23 cellular contexts compared by ENCODE assay signal in genomic region chr10:99341248-99341647, GRCh38. TPM values are rescaled to one million over a fixed set of nuclear protein-coding genes. Genes with fewer than 3 reads are reported as not detected.
DNase-seq lines count a peak whose midpoint lies in the region; ATAC-seq and TF ChIP-seq lines count a peak whose summit lies in the region.
"Had no signal": no experiment of that assay in that cellular context is flagged by ENCODE, and none has a peak within 500 bp of the region (broad histone marks: within the 10 kb centered on the region; RNA-seq: fewer than 3 reads in every experiment).

No MANE protein-coding gene starts in this region.

- H3K36me3 Mint-ChIP-seq in HFFc6 (ENCODE audit: low read depth) (no peaks in the 10 kb centered on the region), Calu3 (ENCODE audit: insufficient read depth, unreplicated experiment) (no peaks in the 10 kb centered on the region)

- ATAC-seq in HG03521 (IDR thresholded peaks at IDR 0.05; ENCODE audit: unreplicated experiment): no peak
- ATAC-seq: HCT116, HepG2, K562 had no signal

- H3K4me3 Mint-ChIP-seq in HFFc6 (peak overlapping the region; percentile 41; the same call in 1 of the 2 replicates), Calu3 (ENCODE audit: low read depth, unreplicated experiment) (no peak overlapping the region)

- H3K27ac ChIP-seq in ascending aorta (peak overlapping the region; percentile 34 to 47), ovary (peak overlapping the region; percentile 28 to 49)
- H3K27ac ChIP-seq: RWPE1, SK-N-MC had no signal

- no peak for TF ChIP-seq EP300 in ovary (IDR thresholded peaks at IDR 0.05)

- no peak for TF ChIP-seq CTCF in HFFc6 (IDR thresholded peaks at IDR 0.05)
- no peak for TF ChIP-seq CTCF in ascending aorta (IDR thresholded peaks at IDR 0.05)
- TF ChIP-seq CTCF in ovary (IDR thresholded peaks at IDR 0.05): no peak
- no peak for TF ChIP-seq CTCF in Calu3 (IDR thresholded peaks at IDR 0.05; ENCODE audit: unreplicated experiment)

- H3K4me1 ChIP-seq in ascending aorta (peaks cover 0 to 8% of the 10 kb centered on the region in 2 donors), endocrine pancreas (ENCODE audit: control insufficient read depth, insufficient read depth, low read length) (peaks cover 24% of the 10 kb centered on the region), ovary (ENCODE audit: insufficient read depth) (peaks cover 4% of the 10 kb centered on the region)

- no peaks in the 10 kb centered on the region for H3K9me3 ChIP-seq in ascending aorta
- no peaks in the 10 kb centered on the region for H3K9me3 ChIP-seq in endocrine pancreas (ENCODE audit: control insufficient read depth, low read length)
- H3K9me3 ChIP-seq in ovary: no peaks in the 10 kb centered on the region
- H3K9me3 ChIP-seq: MG63 had no signal

- H3K36me3 ChIP-seq in ascending aorta: no peaks in the 10 kb centered on the region
- no peaks in the 10 kb centered on the region for H3K36me3 ChIP-seq in endocrine pancreas (ENCODE audit: control insufficient read depth, insufficient read depth, low read length)
- no peaks in the 10 kb centered on the region for H3K36me3 ChIP-seq in ovary
- H3K36me3 ChIP-seq: MG63 had no signal

- no peak overlapping the region for H3K4me3 ChIP-seq in ascending aorta
- H3K4me3 ChIP-seq in endocrine pancreas (ENCODE audit: control insufficient read depth, insufficient read depth, low read length): peak overlapping the region; percentile 75
- H3K4me3 ChIP-seq in ovary: no peak overlapping the region
- H3K4me3 ChIP-seq: K562, MG63, SK-N-MC had no signal

- WGBS in ovary, 3 donors: 46 to 56% (median 49%) methylated on average over 3 of the region's 3 CpGs

- H3K4me1 Mint-ChIP-seq in HFFc6 (ENCODE audit: low read depth) (peaks cover 82% of the 10 kb centered on the region), Calu3 (ENCODE audit: low read depth, unreplicated experiment) (peaks cover 23% of the 10 kb centered on the region)

- H3K27me3 ChIP-seq in ascending aorta: no peaks in the 10 kb centered on the region
- H3K27me3 ChIP-seq in endocrine pancreas (ENCODE audit: control insufficient read depth, insufficient read depth, low read length): no peaks in the 10 kb centered on the region
- no peaks in the 10 kb centered on the region for H3K27me3 ChIP-seq in ovary
- H3K27me3 ChIP-seq: MG63 had no signal

- CTCF ChIA-PET in Calu3 (lab: Charles Lee): no interaction called here

- BruUV-seq in Calu3 (replicated peaks; lab: Mats Ljungman, UMichigan): no TSS peak

- no peak for TF ChIP-seq POLR2A in ovary (IDR thresholded peaks at IDR 0.05)

- no peak for DNase-seq in HFFc6
- no peak for DNase-seq in ascending aorta (ENCODE audit: low spot score in 2 of 2)
- no peak for DNase-seq in ovary
- no peak for DNase-seq in kidney tubule cell (ENCODE audit: low spot score)
- DNase-seq in cerebellar cortex (ENCODE audit: low spot score): no peak
- DNase-seq in Calu3: no peak
- DNase-seq: Kasumi-1, MG63, NCI-H2029, NCI-H446 treated with DMSO at 0.1 percent for 48 hours, NCI-H526, NCI-H82, SHP77 treated with DMSO at 0.1 percent for 48 hours had no signal

- H3K9me3 Mint-ChIP-seq in HFFc6: no peaks in the 10 kb centered on the region
- no peaks in the 10 kb centered on the region for H3K9me3 Mint-ChIP-seq in Calu3 (ENCODE audit: low read depth, unreplicated experiment)

- peak overlapping the region; percentile 93 for H3K27ac Mint-ChIP-seq in HFFc6
- no peak overlapping the region for H3K27ac Mint-ChIP-seq in Calu3 (ENCODE audit: unreplicated experiment)

- no peaks in the 10 kb centered on the region for H3K27me3 Mint-ChIP-seq in HFFc6 (ENCODE audit: insufficient read depth)
- H3K27me3 Mint-ChIP-seq in Calu3 (ENCODE audit: unreplicated experiment): no peaks in the 10 kb centered on the region

- intact Hi-C loops in ascending aorta (cut with DNase I) (no loop called here), ovary (cut with DNase I) (no loop called here), Calu3 (cut with micrococcal nuclease; ENCODE audit: unreplicated experiment) (no loop called here)

- H3K9ac ChIP-seq in endocrine pancreas (ENCODE audit: control insufficient read depth, insufficient read depth, low read length): peak overlapping the region; percentile 31

RNA-seq across cellular contexts. Expression of gene CNNM1, which starts 12.1 kb away (rescaled TPM):
- total RNA-seq in HFFc6 (2021; fragmentation: NEBNext Ultra II Directional; extraction: Animal tissue kit (Norgen Biotek cat#: 25700)): 1 to 10 TPM; 3.0 to 4.6 (median 3.3) TPM
- total RNA-seq in ascending aorta: not detected
- 1 to 10 TPM; 1.0 to 3.9 (median 2.4) TPM for total RNA-seq in ovary
- polyA plus RNA-seq in ovary: 1 to 10 TPM; 1.2 to 3.2 TPM
- 5.8 and 6.3 TPM in 2 replicates for total RNA-seq in Calu3 (2022)
- total RNA-seq: A172, H4, HT1080, K562 had no signal
- polyA plus RNA-seq: K562 had no signal
